18 cellular contexts compared by ENCODE assay signal in genomic region chr9:96253059-96253696, GRCh38. TPM values are rescaled to one million over a fixed set of nuclear protein-coding genes. Genes with fewer than 3 reads are reported as not detected.
DNase-seq lines count a peak whose midpoint lies in the region; FAIRE-seq and TF ChIP-seq lines count a peak whose summit lies in the region.
"Had no signal": no experiment of that assay in that cellular context is flagged by ENCODE, and none has a peak within 500 bp of the region (broad histone marks: within the 10 kb centered on the region; RNA-seq: fewer than 3 reads in every experiment).

No MANE protein-coding gene starts in this region.

- DNase-seq in GM12865 (ENCODE audit: low read depth), result peak; percentile 55
- DNase-seq in H1 (ENCODE audit: low read depth in 1 of 2, low spot score in 2 of 2), result no peak
- DNase-seq in activated CD4-positive, CD25-positive, alpha-beta regulatory T cell treated with anti-CD3 and anti-CD28 coated beads, Interleukin-2, amount 50 U/mL, for 72 hours, result no peak
- DNase-seq in T-helper 1 cell, result no peak
- no peak for DNase-seq in GF-D8 (lab: John Stamatoyannopoulos, UW)
- DNase-seq: activated CD4-positive, alpha-beta T cell treated with anti-CD3 and anti-CD28 coated beads, Interleukin-2, amount 50 U/mL, for 48 hours; activated T-cell treated with anti-CD3 and anti-CD28 coated beads, Interleukin-2, amount 50 U/mL, for 48 hours; Caco-2; left ventricle myocardium inferior; NCI-H446 treated with DMSO at 0.1 percent for 48 hours; right cardiac atrium; substantia nigra had no signal

- WGBS in H1 (ENCODE audit: extremely low coverage in 1 of 2, insufficient coverage in 1 of 2, insufficient read length in 1 of 2, insufficient replicate concordance in 2 of 2, low coverage in 1 of 2, low lambda C conversion rate in 2 of 2, missing lambda C conversion rate in 1 of 2), 2 experiments, result 85% methylated on average over 11 of the region's 11 CpGs; no CpG with 5 or more reads in 1 of the 2 experiments

- TF ChIP-seq EP300 in H1 (IDR thresholded peaks at IDR 0.05; ENCODE audit: borderline replicate concordance in 1 of 2, low read depth in 2 of 2, low read length in 2 of 2), result no peak

- no peak for TF ChIP-seq RAD21 in H1 (IDR thresholded peaks at IDR 0.05 in 1 of 2, conservative IDR thresholded peaks at IDR 0.05 in 1 of 2; ENCODE audit: low read depth in 2 of 2, low read length in 2 of 2)

- H4K5ac ChIP-seq in H1 (ENCODE audit: insufficient read length, low read depth, low read length), result no peak overlapping the region

- no peaks in the 10 kb centered on the region for H3K9me3 ChIP-seq in HEK293 (ENCODE audit: control insufficient read depth, insufficient read depth, low read depth, low read length)
- no peaks in the 10 kb centered on the region for H3K9me3 ChIP-seq in OCI-LY1 (ENCODE audit: low read length)
- H3K9me3 ChIP-seq in H1 (ENCODE audit: insufficient read depth in 2 of 2, low read depth in 1 of 2, low read length in 1 of 2), result no peaks in the 10 kb centered on the region
- H3K9me3 ChIP-seq: Caco-2, esophagus muscularis mucosa, left ventricle myocardium inferior had no signal

- no peaks in the 10 kb centered on the region for H3F3A ChIP-seq in OCI-LY1 (ENCODE audit: insufficient read depth, low read length)

- no peaks in the 10 kb centered on the region for H3K79me2 ChIP-seq in OCI-LY1 (ENCODE audit: insufficient read depth, low read length)
- H3K79me2 ChIP-seq in H1 (ENCODE audit: control insufficient read depth in 1 of 2, insufficient read depth in 2 of 2, low read length in 2 of 2), result no peaks in the 10 kb centered on the region; a peak in 1 of 4 replicates

- H3K27me3 ChIP-seq in OCI-LY1 (ENCODE audit: insufficient read depth, low read length) (0 out of 2 replicates have a peak, but pooled peaks cover 3% of the 10 kb centered on the region), H1 (replicated peaks in 1 of 4; ENCODE audit: control insufficient read depth in 3 of 4, extremely low read depth in 1 of 4, insufficient read depth in 3 of 4, low read length in 3 of 4) (no peaks in the 10 kb centered on the region)
- H3K27me3 ChIP-seq: esophagus muscularis mucosa had no signal

- H3K18ac ChIP-seq in H1 (ENCODE audit: extremely low read depth, low read length), result 0 out of 2 replicates have a peak overlapping the region, but pooled peaks have one; percentile 19

- peak overlapping the region; percentile 8 for H4K91ac ChIP-seq in H1 (replicated peaks; ENCODE audit: insufficient read length, low read length)

- H3K4me1 ChIP-seq in HEK293 (ENCODE audit: control insufficient read depth, insufficient read depth, low read length) (no peaks in the 10 kb centered on the region), OCI-LY1 (ENCODE audit: insufficient read depth, low read length, severe bottlenecking) (peaks cover 7% of the 10 kb centered on the region), H1 (replicated peaks in 1 of 4; ENCODE audit: control insufficient read depth in 3 of 4, insufficient read depth in 4 of 4, low read length in 3 of 4) (peaks cover 1 to 5% (median 2%) of the 10 kb centered on the region in 4 experiments)
- H3K4me1 ChIP-seq: Caco-2, esophagus muscularis mucosa, left ventricle myocardium inferior had no signal

- H2BK15ac ChIP-seq in H1 (ENCODE audit: low read length), result no peak overlapping the region

- no peak overlapping the region; the same call in 1 of the 2 replicates for H2BK20ac ChIP-seq in H1 (ENCODE audit: low read length)

- CTCF ChIA-PET in HEK293 (lab: Yijun Ruan, JAX), result no interaction called here
- CTCF ChIA-PET in H1 (lab: Charles Lee; ENCODE audit: partially characterized antibody), result interaction anchor here (0.9 to 1.1 kb wide), 3 partner anchors 9 to 64 kb away, joined by 3 to 5 read pairs (median 4); no protein-coding TSS in a partner anchor

- H3K56ac ChIP-seq in H1 (replicated peaks; ENCODE audit: insufficient read length, low read depth, low read length), result no peak overlapping the region

- no peak overlapping the region for H4K8ac ChIP-seq in H1 (ENCODE audit: extremely low read depth, insufficient read depth, low read length)

- no peaks in the 10 kb centered on the region for H3K23me2 ChIP-seq in H1 (ENCODE audit: low read depth, low read length)

- peak overlapping the region; percentile 90 for H2BK12ac ChIP-seq in H1 (ENCODE audit: low read depth, low read length)

- H3K27ac ChIP-seq in HEK293 (ENCODE audit: extremely low read depth, low read depth, low read length) (no peak overlapping the region), OCI-LY1 (ENCODE audit: low read depth, low read length, poor library complexity, severe bottlenecking) (no peak overlapping the region), H1 (ENCODE audit: low read depth, low read length) (no peak overlapping the region)
- H3K27ac ChIP-seq: esophagus muscularis mucosa, left ventricle myocardium inferior had no signal

- H2BK5ac ChIP-seq in H1 (ENCODE audit: low read depth, low read length), result no peak overlapping the region

- no peak for TF ChIP-seq CTCF in GM12865 (IDR thresholded peaks at IDR 0.05; ENCODE audit: insufficient read depth, low read depth, low read length, missing control alignments)
- no peak for TF ChIP-seq CTCF in HEK293 (tag by site-specific recombination; IDR thresholded peaks at IDR 0.05)
- TF ChIP-seq CTCF in OCI-LY1 (IDR thresholded peaks at IDR 0.05; ENCODE audit: low read length), result no peak
- TF ChIP-seq CTCF in H1 (IDR thresholded peaks at IDR 0.05; ENCODE audit: control extremely low read depth in 1 of 3, insufficient read depth in 1 of 3, low read depth in 1 of 3, low read length in 3 of 3), result no peak

- H2AFZ ChIP-seq in OCI-LY1 (ENCODE audit: low read length) (no peak overlapping the region), H1 (ENCODE audit: low read length) (peak overlapping the region; percentile 92)

- POLR2A ChIA-PET in HEK293 (lab: Yijun Ruan, JAX), result no interaction called here
- POLR2A ChIA-PET in H1 (lab: Charles Lee; ENCODE audit: partially characterized antibody), result no interaction called here

- H3K14ac ChIP-seq in H1 (ENCODE audit: insufficient read length), result no peak overlapping the region

- no peak for FAIRE-seq in H1 (lab: Jason Lieb, UNC)
- FAIRE-seq: GM12892 had no signal

- no peak overlapping the region for H3K4me3 ChIP-seq in GM12865 (ENCODE audit: low read depth, low read length)
- no peak overlapping the region for H3K4me3 ChIP-seq in HEK293 (ENCODE audit: low read depth, low read length)
- H3K4me3 ChIP-seq in OCI-LY1 (ENCODE audit: low read depth, low read length, poor library complexity, severe bottlenecking), result no peak overlapping the region
- no peak overlapping the region for H3K4me3 ChIP-seq in H1 (ENCODE audit: extremely low read depth in 1 of 4, insufficient read depth in 2 of 4, low read depth in 3 of 4, low read length in 4 of 4)
- H3K4me3 ChIP-seq: esophagus muscularis mucosa, left ventricle myocardium inferior had no signal

- H3K4me2 ChIP-seq in OCI-LY1 (ENCODE audit: low read length) (peak overlapping the region; percentile 16; the same call in 1 of the 2 replicates), H1 (ENCODE audit: insufficient read depth in 1 of 2, low read depth in 2 of 2, low read length in 2 of 2) (no peak overlapping the region)

- no peak overlapping the region for H3K9ac ChIP-seq in OCI-LY1 (ENCODE audit: low read length)
- no peak overlapping the region; a peak in 1 of 7 replicates for H3K9ac ChIP-seq in H1 (replicated peaks in 1 of 4; ENCODE audit: extremely low read depth in 1 of 4, low read depth in 3 of 4, low read length in 3 of 4)

- H3K36me3 ChIP-seq in HEK293 (ENCODE audit: control insufficient read depth in 2 of 2, insufficient read depth in 1 of 2, low read length in 2 of 2) (no peaks in the 10 kb centered on the region), OCI-LY1 (ENCODE audit: insufficient read depth, low read length) (no peaks in the 10 kb centered on the region), H1 (ENCODE audit: control insufficient read depth in 2 of 4, insufficient read depth in 4 of 4, low read length in 3 of 4) (no peaks in the 10 kb centered on the region)
- H3K36me3 ChIP-seq: esophagus muscularis mucosa had no signal

- no peak overlapping the region; the same call in 1 of the 2 replicates for H2AK5ac ChIP-seq in H1 (ENCODE audit: low read depth, low read length)

- H4K20me1 ChIP-seq in OCI-LY1 (ENCODE audit: insufficient read depth, low read length), result no peaks in the 10 kb centered on the region
- no peaks in the 10 kb centered on the region for H4K20me1 ChIP-seq in H1 (replicated peaks in 1 of 2; ENCODE audit: control insufficient read depth in 1 of 2, insufficient read depth in 2 of 2, low read length in 2 of 2)

- H3K79me1 ChIP-seq in H1 (ENCODE audit: low read depth, low read length), result no peaks in the 10 kb centered on the region

- no peak for TF ChIP-seq POLR2A in H1 (IDR thresholded peaks at IDR 0.05; ENCODE audit: control extremely low read depth in 1 of 2, low read depth in 2 of 2, low read length in 2 of 2)

- H3K4ac ChIP-seq in H1 (replicated peaks; ENCODE audit: insufficient read length, low read depth, low read length), result no peak overlapping the region

- peak overlapping the region; percentile 75 for H2BK120ac ChIP-seq in H1 (replicated peaks; ENCODE audit: low read depth, low read length)

- H3K23ac ChIP-seq in H1 (ENCODE audit: insufficient read length), result no peak overlapping the region

- no peaks in the 10 kb centered on the region for H3K9me2 ChIP-seq in OCI-LY1 (ENCODE audit: low read depth, low read length)

TF ChIP-seq in H1, 55 proteins besides CTCF, POLR2A, EP300 and RAD21 (continues in another document):
- TF ChIP-seq CEBPB (IDR thresholded peaks at IDR 0.05; ENCODE audit: low read depth, low read length), result peak; percentile 84

RNA-seq across cellular contexts. Expression of gene HSD17B3, which starts 48.8 kb away (rescaled TPM):
- total RNA-seq in H1 (2021; fragmentation: NEBNext Ultra II Directional; extraction: Animal tissue kit (Norgen Biotek cat#: 25700)), result not detected in 2 replicates
- polyA plus RNA-seq in H1 (2011; rRNA removed), result 0.16 TPM in 1 of 2 replicates, not detected in the other
- polyA plus RNA-seq in H1 (2011; cell fraction: cytosol; rRNA removed), result not detected
- polyA plus RNA-seq in H1 (2011; cell fraction: nucleus; rRNA removed), result not detected
- polyA plus RNA-seq in H1 (2012, experiment 1 of 2), result not detected in 4 replicates
- polyA plus RNA-seq in H1 (2012, experiment 2 of 2), result not detected
- 0.04 TPM for polyA plus RNA-seq in H1 (2013, experiment 1 of 2)
- polyA plus RNA-seq in H1 (2013, experiment 2 of 2), result not detected
- polyA minus RNA-seq in H1 (2011; rRNA and poly(A)+ RNA removed), result 0.49 TPM in 1 of 2 replicates, not detected in the other
- not detected for polyA minus RNA-seq in H1 (2011; cell fraction: cytosol; rRNA and poly(A)+ RNA removed)
- polyA minus RNA-seq in H1 (2011; cell fraction: nucleus; rRNA and poly(A)+ RNA removed), result not detected
- total RNA-seq: Caco-2, glomerular endothelial cell had no signal
- polyA plus RNA-seq: IgD-negative memory B cell had no signal
